9 cellular contexts compared by ENCODE assay signal in genomic region chr7:143792633-143793032, GRCh38. TPM values are rescaled to one million over a fixed set of nuclear protein-coding genes. Genes with fewer than 3 reads are reported as not detected.
DNase-seq lines count a peak whose midpoint lies in the region.
"Not testable (repeated sequence)": the region's sequence is repeated elsewhere in the genome, so short reads cannot be mapped to it uniquely, and the experiment has no call there.
"Had no signal": no experiment of that assay in that cellular context is flagged by ENCODE, and none has a peak within 500 bp of the region (broad histone marks: within the 10 kb centered on the region; RNA-seq: fewer than 3 reads in every experiment).

No MANE protein-coding gene starts in this region.

- H3K9me3 Mint-ChIP-seq in activated naive CD8-positive, alpha-beta T cell treated with anti-CD3 and anti-CD28 coated beads for 36 hours, result not testable (repeated sequence)

- not testable (repeated sequence) for H3K27me3 ChIP-seq in MG63

- H3K27me3 Mint-ChIP-seq in activated naive CD8-positive, alpha-beta T cell treated with anti-CD3 and anti-CD28 coated beads for 36 hours, result not testable (repeated sequence)

- DNase-seq in MG63 (peak; percentile 54), posterior vena cava (ENCODE audit: low spot score) (peak; percentile 9)
- DNase-seq in activated CD4-positive, alpha-beta T cell treated with anti-CD3 and anti-CD28 coated beads, Interleukin-2, amount 50 U/mL, for 48 hours, result peak; percentile 10 to 37
- DNase-seq in activated T-cell treated with anti-CD3 and anti-CD28 coated beads, Interleukin-2, amount 50 U/mL, for 48 hours, result peak; percentile 29 to 34
- peak; percentile 8 for DNase-seq in activated naive CD8-positive, alpha-beta T cell treated with anti-CD3 and anti-CD28 coated beads for 36 hours
- peak; percentile 1 to 19 for DNase-seq in stimulated activated CD4-positive, alpha-beta T cell treated with anti-CD3 and anti-CD28 coated beads, Interleukin-2, amount 100 ng/mL, for 24 hours
- DNase-seq in stimulated activated CD8-positive, alpha-beta memory T cell treated with anti-CD3 and anti-CD28 coated beads, Interleukin-4, amount 100 ng/mL, for 48 hours, result peak; percentile 33

- H3K36me3 ChIP-seq in MG63, result not testable (repeated sequence)

- not testable (repeated sequence) for H3K36me3 Mint-ChIP-seq in activated naive CD8-positive, alpha-beta T cell treated with anti-CD3 and anti-CD28 coated beads for 36 hours

- not testable (repeated sequence) for H3K4me1 Mint-ChIP-seq in activated naive CD8-positive, alpha-beta T cell treated with anti-CD3 and anti-CD28 coated beads for 36 hours

- H3K4me3 Mint-ChIP-seq in activated naive CD8-positive, alpha-beta T cell treated with anti-CD3 and anti-CD28 coated beads for 36 hours, result not testable (repeated sequence)

- not testable (repeated sequence) for H3K4me3 ChIP-seq in MG63

- intact Hi-C loops in posterior vena cava (cut with DNase I), result not testable (repeated sequence)

- H3K9me3 ChIP-seq in MG63, result not testable (repeated sequence)

- not testable (repeated sequence) for H3K27ac Mint-ChIP-seq in activated naive CD8-positive, alpha-beta T cell treated with anti-CD3 and anti-CD28 coated beads for 36 hours

RNA-seq across cellular contexts. Expression of gene CTAGE6, which starts 35.1 kb away (rescaled TPM):
- not detected in 2 replicates for total RNA-seq in MG63 (2014; rRNA removed; shearing (Covaris generic); ENCODE audit: low replicate concordance)
- under 1 TPM in 1 of 2 experiments, not detected in 1; 0.52 TPM for total RNA-seq in activated naive CD8-positive, alpha-beta T cell treated with anti-CD3 and anti-CD28 coated beads for 36 hours
- total RNA-seq in posterior vena cava, result under 1 TPM; 0.57 to 0.69 TPM
- total RNA-seq: H9, MCF 10A had no signal
